ENCODE assay signal across 1 cellular context in genomic region chr7:98251844-98252639, GRCh38.
TF ChIP-seq lines count a peak whose summit lies in the region.

Gene TECPR1 (minus strand): TSS chr7:98252232. CDS start chr7:98246146, 6,086 bp downstream.

TF ChIP-seq in K562, 482 proteins besides CTCF, POLR2A, EP300 and RAD21 (continued from another document and continues in another):
- TF ChIP-seq ZNF57 (CRISPR knock-in tag; IDR thresholded peaks at IDR 0.05): no peak
- TF ChIP-seq, protein P1, sequence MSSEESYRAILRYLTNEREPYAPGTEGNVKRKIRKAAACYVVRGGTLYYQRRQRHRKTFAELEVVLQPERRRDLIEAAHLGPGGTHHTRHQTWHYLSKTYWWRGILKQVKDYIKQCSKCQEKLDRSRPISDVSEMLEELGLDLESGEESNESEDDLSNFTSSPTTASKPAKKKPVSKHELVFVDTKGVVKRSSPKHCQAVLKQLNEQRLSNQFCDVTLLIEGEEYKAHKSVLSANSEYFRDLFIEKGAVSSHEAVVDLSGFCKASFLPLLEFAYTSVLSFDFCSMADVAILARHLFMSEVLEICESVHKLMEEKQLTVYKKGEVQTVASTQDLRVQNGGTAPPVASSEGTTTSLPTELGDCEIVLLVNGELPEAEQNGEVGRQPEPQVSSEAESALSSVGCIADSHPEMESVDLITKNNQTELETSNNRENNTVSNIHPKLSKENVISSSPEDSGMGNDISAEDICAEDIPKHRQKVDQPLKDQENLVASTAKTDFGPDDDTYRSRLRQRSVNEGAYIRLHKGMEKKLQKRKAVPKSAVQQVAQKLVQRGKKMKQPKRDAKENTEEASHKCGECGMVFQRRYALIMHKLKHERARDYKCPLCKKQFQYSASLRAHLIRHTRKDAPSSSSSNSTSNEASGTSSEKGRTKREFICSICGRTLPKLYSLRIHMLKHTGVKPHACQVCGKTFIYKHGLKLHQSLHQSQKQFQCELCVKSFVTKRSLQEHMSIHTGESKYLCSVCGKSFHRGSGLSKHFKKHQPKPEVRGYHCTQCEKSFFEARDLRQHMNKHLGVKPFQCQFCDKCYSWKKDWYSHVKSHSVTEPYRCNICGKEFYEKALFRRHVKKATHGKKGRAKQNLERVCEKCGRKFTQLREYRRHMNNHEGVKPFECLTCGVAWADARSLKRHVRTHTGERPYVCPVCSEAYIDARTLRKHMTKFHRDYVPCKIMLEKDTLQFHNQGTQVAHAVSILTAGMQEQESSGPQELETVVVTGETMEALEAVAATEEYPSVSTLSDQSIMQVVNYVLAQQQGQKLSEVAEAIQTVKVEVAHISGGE (CRISPR knock-in tag; IDR thresholded peaks at IDR 0.05): peak; percentile 81 to 95 (median 93); a peak in 5 of 6 replicates
- TF ChIP-seq THAP12 (CRISPR knock-in tag; IDR thresholded peaks at IDR 0.05): no peak
- no peak for TF ChIP-seq ZNF124 (CRISPR knock-in tag; IDR thresholded peaks at IDR 0.05)
- TF ChIP-seq TAL1 (IDR thresholded peaks at IDR 0.05): no peak
- TF ChIP-seq, protein P2, sequence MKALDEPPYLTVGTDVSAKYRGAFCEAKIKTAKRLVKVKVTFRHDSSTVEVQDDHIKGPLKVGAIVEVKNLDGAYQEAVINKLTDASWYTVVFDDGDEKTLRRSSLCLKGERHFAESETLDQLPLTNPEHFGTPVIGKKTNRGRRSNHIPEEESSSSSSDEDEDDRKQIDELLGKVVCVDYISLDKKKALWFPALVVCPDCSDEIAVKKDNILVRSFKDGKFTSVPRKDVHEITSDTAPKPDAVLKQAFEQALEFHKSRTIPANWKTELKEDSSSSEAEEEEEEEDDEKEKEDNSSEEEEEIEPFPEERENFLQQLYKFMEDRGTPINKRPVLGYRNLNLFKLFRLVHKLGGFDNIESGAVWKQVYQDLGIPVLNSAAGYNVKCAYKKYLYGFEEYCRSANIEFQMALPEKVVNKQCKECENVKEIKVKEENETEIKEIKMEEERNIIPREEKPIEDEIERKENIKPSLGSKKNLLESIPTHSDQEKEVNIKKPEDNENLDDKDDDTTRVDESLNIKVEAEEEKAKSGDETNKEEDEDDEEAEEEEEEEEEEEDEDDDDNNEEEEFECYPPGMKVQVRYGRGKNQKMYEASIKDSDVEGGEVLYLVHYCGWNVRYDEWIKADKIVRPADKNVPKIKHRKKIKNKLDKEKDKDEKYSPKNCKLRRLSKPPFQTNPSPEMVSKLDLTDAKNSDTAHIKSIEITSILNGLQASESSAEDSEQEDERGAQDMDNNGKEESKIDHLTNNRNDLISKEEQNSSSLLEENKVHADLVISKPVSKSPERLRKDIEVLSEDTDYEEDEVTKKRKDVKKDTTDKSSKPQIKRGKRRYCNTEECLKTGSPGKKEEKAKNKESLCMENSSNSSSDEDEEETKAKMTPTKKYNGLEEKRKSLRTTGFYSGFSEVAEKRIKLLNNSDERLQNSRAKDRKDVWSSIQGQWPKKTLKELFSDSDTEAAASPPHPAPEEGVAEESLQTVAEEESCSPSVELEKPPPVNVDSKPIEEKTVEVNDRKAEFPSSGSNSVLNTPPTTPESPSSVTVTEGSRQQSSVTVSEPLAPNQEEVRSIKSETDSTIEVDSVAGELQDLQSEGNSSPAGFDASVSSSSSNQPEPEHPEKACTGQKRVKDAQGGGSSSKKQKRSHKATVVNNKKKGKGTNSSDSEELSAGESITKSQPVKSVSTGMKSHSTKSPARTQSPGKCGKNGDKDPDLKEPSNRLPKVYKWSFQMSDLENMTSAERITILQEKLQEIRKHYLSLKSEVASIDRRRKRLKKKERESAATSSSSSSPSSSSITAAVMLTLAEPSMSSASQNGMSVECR (CRISPR knock-in tag; IDR thresholded peaks at IDR 0.05): no peak; the same call in 1 of the 2 replicates
- no peak for TF ChIP-seq NR3C1 (CRISPR knock-in tag; IDR thresholded peaks at IDR 0.05)
- no peak for TF ChIP-seq SNRNP70 (optimal IDR thresholded peaks at IDR 0.05; ENCODE audit: low read depth, low read length)
- no peak for TF ChIP-seq ZNF143 (CRISPR knock-in tag; IDR thresholded peaks at IDR 0.05)
- no peak for TF ChIP-seq PPARD (CRISPR knock-in tag; IDR thresholded peaks at IDR 0.05)
- TF ChIP-seq PML (IDR thresholded peaks at IDR 0.05; ENCODE audit: low read length): no peak
- TF ChIP-seq RFX7 (CRISPR knock-in tag; IDR thresholded peaks at IDR 0.05): no peak
- no peak for TF ChIP-seq FOXJ3 (CRISPR knock-in tag; IDR thresholded peaks at IDR 0.05)
- TF ChIP-seq RBM34 (IDR thresholded peaks at IDR 0.05; ENCODE audit: borderline replicate concordance, insufficient read depth, low read length): no peak
- peak; percentile 53 for TF ChIP-seq SP2 (IDR thresholded peaks at IDR 0.05; ENCODE audit: extremely low read depth, low read depth, low read length, poor library complexity, severe bottlenecking)
- no peak for TF ChIP-seq TFAM (CRISPR knock-in tag; conservative IDR thresholded peaks at IDR 0.05)
- no peak for TF ChIP-seq RBM15 (IDR thresholded peaks at IDR 0.05; ENCODE audit: insufficient read depth, low read length)
- no peak for TF ChIP-seq GATAD2B (IDR thresholded peaks at IDR 0.05; ENCODE audit: borderline replicate concordance)
- peak; percentile 40; the same call in 1 of the 2 replicates for TF ChIP-seq MYC (IDR thresholded peaks at IDR 0.05; ENCODE audit: low read depth, low read length)
- no peak for TF ChIP-seq MYC (CRISPR knock-in tag; IDR thresholded peaks at IDR 0.05; ENCODE audit: borderline replicate concordance, low read depth)
- TF ChIP-seq SMARCC2 (IDR thresholded peaks at IDR 0.05; ENCODE audit: low read depth): no peak
- no peak for TF ChIP-seq ZC3H11A (IDR thresholded peaks at IDR 0.05; ENCODE audit: low read depth, low read length)
- TF ChIP-seq, protein P3, sequence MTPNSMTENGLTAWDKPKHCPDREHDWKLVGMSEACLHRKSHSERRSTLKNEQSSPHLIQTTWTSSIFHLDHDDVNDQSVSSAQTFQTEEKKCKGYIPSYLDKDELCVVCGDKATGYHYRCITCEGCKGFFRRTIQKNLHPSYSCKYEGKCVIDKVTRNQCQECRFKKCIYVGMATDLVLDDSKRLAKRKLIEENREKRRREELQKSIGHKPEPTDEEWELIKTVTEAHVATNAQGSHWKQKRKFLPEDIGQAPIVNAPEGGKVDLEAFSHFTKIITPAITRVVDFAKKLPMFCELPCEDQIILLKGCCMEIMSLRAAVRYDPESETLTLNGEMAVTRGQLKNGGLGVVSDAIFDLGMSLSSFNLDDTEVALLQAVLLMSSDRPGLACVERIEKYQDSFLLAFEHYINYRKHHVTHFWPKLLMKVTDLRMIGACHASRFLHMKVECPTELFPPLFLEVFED (CRISPR knock-in tag; conservative IDR thresholded peaks at IDR 0.05): no peak
- no peak for TF ChIP-seq RBM14 (IDR thresholded peaks at IDR 0.05; ENCODE audit: borderline replicate concordance, insufficient read depth, low read depth, low read length)
- TF ChIP-seq, protein P4, sequence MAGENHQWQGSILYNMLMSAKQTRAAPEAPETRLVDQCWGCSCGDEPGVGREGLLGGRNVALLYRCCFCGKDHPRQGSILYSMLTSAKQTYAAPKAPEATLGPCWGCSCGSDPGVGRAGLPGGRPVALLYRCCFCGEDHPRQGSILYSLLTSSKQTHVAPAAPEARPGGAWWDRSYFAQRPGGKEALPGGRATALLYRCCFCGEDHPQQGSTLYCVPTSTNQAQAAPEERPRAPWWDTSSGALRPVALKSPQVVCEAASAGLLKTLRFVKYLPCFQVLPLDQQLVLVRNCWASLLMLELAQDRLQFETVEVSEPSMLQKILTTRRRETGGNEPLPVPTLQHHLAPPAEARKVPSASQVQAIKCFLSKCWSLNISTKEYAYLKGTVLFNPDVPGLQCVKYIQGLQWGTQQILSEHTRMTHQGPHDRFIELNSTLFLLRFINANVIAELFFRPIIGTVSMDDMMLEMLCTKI (IDR thresholded peaks at IDR 0.05; ENCODE audit: partially characterized antibody): no peak
- TF ChIP-seq ZNF445 (CRISPR knock-in tag; IDR thresholded peaks at IDR 0.05; ENCODE audit: low read depth): no peak
- no peak for TF ChIP-seq BRD9 (IDR thresholded peaks at IDR 0.05; ENCODE audit: low read depth, partially characterized antibody)
- TF ChIP-seq, protein P5, sequence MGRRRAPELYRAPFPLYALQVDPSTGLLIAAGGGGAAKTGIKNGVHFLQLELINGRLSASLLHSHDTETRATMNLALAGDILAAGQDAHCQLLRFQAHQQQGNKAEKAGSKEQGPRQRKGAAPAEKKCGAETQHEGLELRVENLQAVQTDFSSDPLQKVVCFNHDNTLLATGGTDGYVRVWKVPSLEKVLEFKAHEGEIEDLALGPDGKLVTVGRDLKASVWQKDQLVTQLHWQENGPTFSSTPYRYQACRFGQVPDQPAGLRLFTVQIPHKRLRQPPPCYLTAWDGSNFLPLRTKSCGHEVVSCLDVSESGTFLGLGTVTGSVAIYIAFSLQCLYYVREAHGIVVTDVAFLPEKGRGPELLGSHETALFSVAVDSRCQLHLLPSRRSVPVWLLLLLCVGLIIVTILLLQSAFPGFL (CRISPR knock-in tag; IDR thresholded peaks at IDR 0.05): no peak
- peak; percentile 96 for TF ChIP-seq CXXC5 (CRISPR knock-in tag; IDR thresholded peaks at IDR 0.05)
- TF ChIP-seq, protein P6, sequence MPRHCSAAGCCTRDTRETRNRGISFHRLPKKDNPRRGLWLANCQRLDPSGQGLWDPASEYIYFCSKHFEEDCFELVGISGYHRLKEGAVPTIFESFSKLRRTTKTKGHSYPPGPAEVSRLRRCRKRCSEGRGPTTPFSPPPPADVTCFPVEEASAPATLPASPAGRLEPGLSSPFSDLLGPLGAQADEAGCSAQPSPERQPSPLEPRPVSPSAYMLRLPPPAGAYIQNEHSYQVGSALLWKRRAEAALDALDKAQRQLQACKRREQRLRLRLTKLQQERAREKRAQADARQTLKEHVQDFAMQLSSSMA (CRISPR knock-in tag; IDR thresholded peaks at IDR 0.05): no peak
- TF ChIP-seq RREB1 (CRISPR knock-in tag; IDR thresholded peaks at IDR 0.05): no peak
- 0 out of 4 replicates have a peak, but pooled peaks of 1 of the 2 experiments have one; percentile 78 for TF ChIP-seq KDM4B (IDR thresholded peaks at IDR 0.05; ENCODE audit: borderline replicate concordance in 2 of 2, low read depth in 1 of 2)
- no peak for TF ChIP-seq BRD4 (IDR thresholded peaks at IDR 0.05)
- no peak for TF ChIP-seq HIVEP1 (CRISPR knock-in tag; IDR thresholded peaks at IDR 0.05)
- TF ChIP-seq, protein P7, sequence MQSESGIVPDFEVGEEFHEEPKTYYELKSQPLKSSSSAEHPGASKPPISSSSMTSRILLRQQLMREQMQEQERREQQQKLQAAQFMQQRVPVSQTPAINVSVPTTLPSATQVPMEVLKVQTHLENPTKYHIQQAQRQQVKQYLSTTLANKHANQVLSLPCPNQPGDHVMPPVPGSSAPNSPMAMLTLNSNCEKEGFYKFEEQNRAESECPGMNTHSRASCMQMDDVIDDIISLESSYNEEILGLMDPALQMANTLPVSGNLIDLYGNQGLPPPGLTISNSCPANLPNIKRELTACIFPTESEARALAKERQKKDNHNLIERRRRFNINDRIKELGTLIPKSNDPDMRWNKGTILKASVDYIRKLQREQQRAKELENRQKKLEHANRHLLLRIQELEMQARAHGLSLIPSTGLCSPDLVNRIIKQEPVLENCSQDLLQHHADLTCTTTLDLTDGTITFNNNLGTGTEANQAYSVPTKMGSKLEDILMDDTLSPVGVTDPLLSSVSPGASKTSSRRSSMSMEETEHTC (IDR thresholded peaks at IDR 0.05): no peak
- no peak for TF ChIP-seq TEAD4 (IDR thresholded peaks at IDR 0.05; ENCODE audit: low read length)
- no peak for TF ChIP-seq TEAD4 (CRISPR knock-in tag; IDR thresholded peaks at IDR 0.05; ENCODE audit: borderline replicate concordance)
- no peak for TF ChIP-seq XRCC3 (IDR thresholded peaks at IDR 0.05)
- TF ChIP-seq RCOR1 (IDR thresholded peaks at IDR 0.05; ENCODE audit: borderline replicate concordance in 1 of 2, low read depth in 2 of 2, low read length in 2 of 2): no peak
